ENCODE assay signal across 1 cellular context in genomic region chr12:8108808-8109398, GRCh38.
TF ChIP-seq lines count a peak whose summit lies in the region.

No MANE protein-coding gene starts in this region.

TF ChIP-seq in IMR-90, 13 proteins besides CTCF, POLR2A, EP300 and RAD21:
- TF ChIP-seq ELK1 (IDR thresholded peaks at IDR 0.05; ENCODE audit: borderline replicate concordance, low read depth, low read length), result no peak
- TF ChIP-seq SMC3 (IDR thresholded peaks at IDR 0.05; ENCODE audit: low read depth, low read length), result peak; percentile 99
